20 cellular contexts compared by ENCODE assay signal in the genomic region with DNA sequence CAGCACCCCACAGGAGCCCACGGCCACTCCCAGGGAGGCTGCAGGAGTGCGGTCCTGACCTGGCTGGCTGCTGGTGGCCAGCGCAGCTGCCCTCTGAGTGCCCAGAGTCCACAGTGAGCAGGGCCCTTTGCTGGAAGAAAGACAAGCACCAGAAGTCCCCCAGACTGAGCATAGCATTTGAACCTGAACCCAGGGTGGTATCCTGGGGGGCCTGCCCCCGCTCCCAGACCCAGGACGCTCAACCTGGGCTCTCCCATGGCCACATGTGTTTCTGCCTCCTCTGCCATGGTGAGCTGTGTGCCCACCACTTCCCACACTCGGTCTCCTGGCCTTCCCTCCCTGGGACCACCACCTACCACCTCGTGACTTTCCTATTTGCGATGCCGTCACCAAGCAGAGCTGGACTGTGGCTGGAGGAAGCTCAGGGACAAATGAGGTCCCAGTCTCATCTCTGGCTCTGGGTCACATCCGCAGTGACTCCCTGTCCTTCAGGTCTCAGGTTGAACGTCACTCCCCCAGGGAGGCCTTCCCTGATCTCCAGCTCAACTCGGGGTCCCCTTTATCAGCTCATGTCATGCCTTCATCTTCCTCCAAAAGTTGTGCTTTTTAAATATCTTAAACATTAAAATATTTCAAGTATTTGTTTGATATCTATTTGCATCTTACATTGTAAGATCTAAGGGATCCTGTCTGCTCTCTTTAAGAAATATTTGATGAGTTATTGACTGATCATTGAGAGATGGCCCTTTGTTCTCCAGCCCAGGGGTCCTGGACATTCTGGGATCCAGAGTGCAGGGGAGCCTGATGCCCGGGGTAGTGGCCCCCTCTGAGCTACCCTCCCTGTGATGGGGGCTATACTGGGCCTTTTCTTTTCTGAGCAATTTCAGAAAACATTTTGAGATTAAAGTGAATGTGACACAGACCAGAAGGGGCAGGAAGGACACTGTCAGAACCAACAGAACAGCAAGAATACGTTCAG. TPM values are rescaled to one million over a fixed set of nuclear protein-coding genes. Genes with fewer than 3 reads are reported as not detected.
"Had no signal": no experiment of that assay in that cellular context is flagged by ENCODE, and none has a peak within 500 bp of the region (broad histone marks: within the 10 kb centered on the region; RNA-seq: fewer than 3 reads in every experiment).

No MANE protein-coding gene starts in this region.

- ATAC-seq: activated naive CD8-positive, alpha-beta T cell treated with anti-CD3 and anti-CD28 coated beads, Interleukin-2, amount 50 U/mL, for 24 hours; gastrocnemius medialis; heart left ventricle; lower lobe of right lung had no signal

- H3K4me1 ChIP-seq: gastrocnemius medialis, testis had no signal

- H3K9me3 ChIP-seq: gastrocnemius medialis, neutrophil, testis had no signal

- H3K36me3 ChIP-seq: gastrocnemius medialis, heart left ventricle, lower lobe of right lung, neutrophil had no signal

- H3K27me3 ChIP-seq: gastrocnemius medialis, testis had no signal

- H3K9me3 Mint-ChIP-seq: activated CD4-positive, alpha-beta T cell treated with anti-CD3 and anti-CD28 coated beads, Interleukin-2, amount 10 ng/mL, durations not matched to agents 24 days and 14 days; stimulated activated naive CD8-positive, alpha-beta T cell treated with anti-CD3 and anti-CD28 coated beads, Interleukin-15, Interleukin-2, amounts not matched to agents 100 ng/mL and 50 ng/mL, for 24 hours had no signal

- H3K27ac Mint-ChIP-seq: activated CD4-positive, alpha-beta T cell treated with anti-CD3 and anti-CD28 coated beads, Interleukin-2, amount 10 ng/mL, durations not matched to agents 24 days and 14 days; activated naive CD8-positive, alpha-beta T cell treated with anti-CD3 and anti-CD28 coated beads, Interleukin-2, amount 50 U/mL, for 24 hours; activated T-cell treated with anti-CD3 and anti-CD28 coated beads, Interleukin-2, amount 50 U/mL, for 24 hours; stimulated activated naive CD8-positive, alpha-beta T cell treated with anti-CD3 and anti-CD28 coated beads, Interleukin-15, Interleukin-2, amounts not matched to agents 100 ng/mL and 50 ng/mL, for 24 hours had no signal

- H3K4me3 Mint-ChIP-seq: activated CD4-positive, alpha-beta T cell treated with anti-CD3 and anti-CD28 coated beads, Interleukin-2, amount 10 ng/mL, durations not matched to agents 24 days and 14 days; activated naive CD8-positive, alpha-beta T cell treated with anti-CD3 and anti-CD28 coated beads, Interleukin-2, amount 50 U/mL, for 24 hours; activated T-cell treated with anti-CD3 and anti-CD28 coated beads, Interleukin-2, amount 50 U/mL, for 24 hours; stimulated activated naive CD8-positive, alpha-beta T cell treated with anti-CD3 and anti-CD28 coated beads, Interleukin-15, Interleukin-2, amounts not matched to agents 100 ng/mL and 50 ng/mL, for 24 hours had no signal

- H3K27ac ChIP-seq: gastrocnemius medialis, heart left ventricle, lower lobe of right lung, neutrophil, skin epidermis, testis had no signal

- DNase-seq: activated CD4-positive, alpha-beta T cell treated with anti-CD3 and anti-CD28 coated beads, Interleukin-2, amount 10 ng/mL, durations not matched to agents 24 days and 14 days; activated CD4-positive, CD25-positive, alpha-beta regulatory T cell; activated naive CD8-positive, alpha-beta T cell treated with anti-CD3 and anti-CD28 coated beads, Interleukin-2, amount 50 U/mL, for 24 hours; activated T-cell treated with anti-CD3 and anti-CD28 coated beads, Interleukin-2, amount 50 U/mL, for 24 hours; aorta; cerebellar nuclear complex; gastrocnemius medialis; lower lobe of right lung; midbrain; stimulated activated CD4-positive, alpha-beta T cell treated with anti-CD3 and anti-CD28 coated beads, Interleukin-15, amount 100 ng/mL, for 24 hours; stimulated activated CD4-positive, alpha-beta T cell treated with anti-CD3 and anti-CD28 coated beads, Interleukin-4, amount 100 ng/mL, for 1 hour; testis had no signal

- H3K4me3 ChIP-seq: gastrocnemius medialis, heart left ventricle, lower lobe of right lung, skin epidermis, testis had no signal

RNA-seq across cellular contexts. Expression of gene GPR55, which starts 16.4 kb away (rescaled TPM):
- total RNA-seq: dermis microvascular lymphatic vessel endothelial cell, epithelial cell of proximal tubule, gastrocnemius medialis had no signal

RNA-seq across cellular contexts. Expression of gene SPATA3, which starts 54.4 kb away (rescaled TPM):
- total RNA-seq: activated CD4-positive, alpha-beta T cell treated with anti-CD3 and anti-CD28 coated beads, Interleukin-2, amount 10 ng/mL, durations not matched to agents 24 days and 14 days; aorta; dermis microvascular lymphatic vessel endothelial cell; epithelial cell of proximal tubule; gastrocnemius medialis; heart left ventricle; lower lobe of right lung; myocyte; urinary bladder had no signal
